In genomic region chr6:56515081-56515905, GRCh38 we compare ENCODE assay signal across 17 cellular contexts.
A peak's percentile ranks its signal among the peaks of the same experiment; 100 is the strongest.
DNase-seq lines count a peak whose midpoint lies in the region; ATAC-seq and TF ChIP-seq lines count a peak whose summit lies in the region.
"Had no signal": no experiment of that assay in that cellular context is flagged by ENCODE, and none has a peak within 500 bp of the region (broad histone marks: within the 10 kb centered on the region; RNA-seq: fewer than 3 reads in every experiment).

No MANE protein-coding gene starts in this region.

- H3K27me3 ChIP-seq in right atrium auricular region (no peaks in the 10 kb centered on the region), adipocyte (replicated peaks; ENCODE audit: control insufficient read depth, insufficient read depth, low read length) (no peaks in the 10 kb centered on the region)

- peak overlapping the region; percentile 40 to 43 for H3K27ac ChIP-seq in right atrium auricular region

- ATAC-seq in left cardiac atrium = no peak
- no peak for ATAC-seq in GM21390 (IDR thresholded peaks at IDR 0.05; ENCODE audit: unreplicated experiment)
- no peak for ATAC-seq in GM19035 (IDR thresholded peaks at IDR 0.05; ENCODE audit: unreplicated experiment)
- ATAC-seq: esophagus mucosa, Panc1 had no signal

- in situ Hi-C loops in G401 (cut with HindIII; ENCODE audit: low sequenced_read_pairs) = no loop called here

- H3K4me1 ChIP-seq in right atrium auricular region (peaks cover 0 to 56% of the 10 kb centered on the region in 2 donors), adipocyte (ENCODE audit: control insufficient read depth, insufficient read depth, low read length) (peaks cover 34% of the 10 kb centered on the region)

- H3K9me3 ChIP-seq in right atrium auricular region = no peaks in the 10 kb centered on the region
- no peaks in the 10 kb centered on the region for H3K9me3 ChIP-seq in adipocyte (ENCODE audit: control insufficient read depth, low read length)

- intact Hi-C loops in left cardiac atrium (cut with DNase I) = no loop called here

- peaks cover 41% of the 10 kb centered on the region for H3K4me1 Mint-ChIP-seq in mesothelial cell of epicardium
- H3K4me1 Mint-ChIP-seq: activated B cell treated with CpG ODN at 0.5 μM for 24 hours had no signal

- H3K27me3 Mint-ChIP-seq in mesothelial cell of epicardium (ENCODE audit: low read depth) = no peaks in the 10 kb centered on the region
- H3K27me3 Mint-ChIP-seq: activated B cell treated with CpG ODN at 0.5 μM for 24 hours had no signal

- H3K27ac Mint-ChIP-seq in mesothelial cell of epicardium = peak overlapping the region; percentile 68
- H3K27ac Mint-ChIP-seq: activated B cell treated with CpG ODN at 0.5 μM for 24 hours had no signal

- no peak for DNase-seq in right atrium auricular region (ENCODE audit: low spot score)
- no peak for DNase-seq in left cardiac atrium
- no peak for DNase-seq in adipocyte (ENCODE audit: low read depth)
- no peak for DNase-seq in mesothelial cell of epicardium (ENCODE audit: low spot score in 2 of 2, unreplicated experiment in 2 of 2)
- no peak for DNase-seq in SKM-1 treated with dmso at 0.1 percent for 144 hours (lab: John Stamatoyannopoulos, UW; ENCODE audit: unreplicated experiment)
- no peak for DNase-seq in G401 (ENCODE audit: low spot score)
- DNase-seq: activated B cell treated with CpG ODN at 0.5 μM for 24 hours; activated effector memory CD4-positive, alpha-beta T cell treated with anti-CD3 and anti-CD28 coated beads, Interleukin-2, amount 50 U/mL, for 16 hours; Calu3; cortex of kidney; NCI-H446; retina had no signal

- H3K4me3 ChIP-seq in right atrium auricular region (no peak overlapping the region), adipocyte (ENCODE audit: low read length) (no peak overlapping the region)
- H3K4me3 ChIP-seq: lung had no signal

- peaks cover 7% of the 10 kb centered on the region for H3K9me3 Mint-ChIP-seq in mesothelial cell of epicardium

- peak overlapping the region; percentile 2 for H3K9ac ChIP-seq in adipocyte (ENCODE audit: low read length)

- peaks cover 23% of the 10 kb centered on the region for H3K36me3 ChIP-seq in right atrium auricular region
- H3K36me3 ChIP-seq in adipocyte (ENCODE audit: control insufficient read depth, insufficient read depth, low read length, severe bottlenecking) = peaks cover 47% of the 10 kb centered on the region

- TF ChIP-seq CTCF in right atrium auricular region (IDR thresholded peaks at IDR 0.05) (no peak), mesothelial cell of epicardium (IDR thresholded peaks at IDR 0.05; ENCODE audit: unreplicated experiment) (no peak)

- peaks cover 44% of the 10 kb centered on the region for H3K36me3 Mint-ChIP-seq in mesothelial cell of epicardium

- H3K4me3 Mint-ChIP-seq in mesothelial cell of epicardium = no peak overlapping the region
- H3K4me3 Mint-ChIP-seq: activated B cell treated with CpG ODN at 0.5 μM for 24 hours had no signal
